Comparison of ENCODE assay signal across 20 cellular contexts in genomic region chr4:153141238-153141637, GRCh38.
A peak's percentile ranks its signal among the peaks of the same experiment; 100 is the strongest.
DNase-seq lines count a peak whose midpoint lies in the region; ATAC-seq, FAIRE-seq and TF ChIP-seq lines count a peak whose summit lies in the region.
"Had no signal": no experiment of that assay in that cellular context is flagged by ENCODE, and none has a peak within 500 bp of the region (broad histone marks: within the 10 kb centered on the region; RNA-seq: fewer than 3 reads in every experiment).

No MANE protein-coding gene starts in this region.

- CTCF ChIA-PET in A549 (lab: Yijun Ruan, JAX), result interaction anchor here (1.0 to 3.1 kb wide), 7 partner anchors 16 to 507 kb away, joined by 3 to 16 read pairs (median 4); no protein-coding TSS in a partner anchor

- no peak for TF ChIP-seq RAD21 in A549 (conservative IDR thresholded peaks at IDR 0.05 in 1 of 2, IDR thresholded peaks at IDR 0.05 in 1 of 2)

- peak overlapping the region; percentile 17 to 51; a peak in 3 of 6 replicates for H3K27ac ChIP-seq in A549
- peak overlapping the region; percentile 1 for H3K27ac ChIP-seq in angular gyrus (ENCODE audit: low read depth, low read length)
- no peak overlapping the region for H3K27ac ChIP-seq in colonic mucosa
- H3K27ac ChIP-seq: Peyer's patch, SJSA1 had no signal

- no peak for DNase-seq in A549 (ENCODE audit: low read depth in 1 of 2, low spot score in 1 of 2)
- DNase-seq in GM12891 (ENCODE audit: insufficient read length, low spot score), result no peak
- DNase-seq in naive B cell, result no peak
- DNase-seq in activated effector memory CD4-positive, alpha-beta T cell treated with anti-CD3 and anti-CD28 coated beads, Interleukin-2, amount 50 U/mL, for 16 hours, result no peak
- DNase-seq in colonic mucosa, result no peak
- no peak for DNase-seq in stimulated activated CD4-positive, alpha-beta T cell treated with anti-CD3 and anti-CD28 coated beads, Interleukin-2, amount 100 ng/mL, for 24 hours
- DNase-seq: DMS 273 treated with DMSO at 0.1 percent for 48 hours, DND-41, HCEC 1CT, IMR-90, Karpas-422, NCI-H1105 treated with DMSO at 0.1 percent for 48 hours, NCI-H1694 treated with DMSO at 0.1 percent for 48 hours, NCI-H774, Peyer's patch had no signal

- H3K4me2 ChIP-seq in A549, result no peak overlapping the region
- H3K4me2 ChIP-seq: GM23338 had no signal

- H3K36me3 ChIP-seq in colonic mucosa, result no peaks in the 10 kb centered on the region
- H3K36me3 ChIP-seq: Peyer's patch, SJSA1 had no signal

- TF ChIP-seq CTCF in A549 (IDR thresholded peaks at IDR 0.05) (no peak), colonic mucosa (IDR thresholded peaks at IDR 0.05) (no peak)

- TF ChIP-seq POLR2A in A549 (IDR thresholded peaks at IDR 0.05; ENCODE audit: low read length) (no peak), GM12891 (IDR thresholded peaks at IDR 0.05; ENCODE audit: low read depth, low read length) (no peak)

- peaks cover 17 to 30% (median 21%) of the 10 kb centered on the region in 3 donors for H3K4me1 Mint-ChIP-seq in naive B cell

- H3K9me3 ChIP-seq in A549, result no peaks in the 10 kb centered on the region
- H3K9me3 ChIP-seq in colonic mucosa, result no peaks in the 10 kb centered on the region
- H3K9me3 ChIP-seq: Peyer's patch, SJSA1 had no signal

- peaks cover 5 to 12% (median 8%) of the 10 kb centered on the region in 3 donors for H3K27me3 Mint-ChIP-seq in naive B cell

- ATAC-seq in A549, result no peak
- peak; percentile 63 to 74 for ATAC-seq in naive B cell (ENCODE audit: low read depth in 2 of 2)
- ATAC-seq: GM23338 had no signal

- no peaks in the 10 kb centered on the region for H3K36me3 Mint-ChIP-seq in naive B cell
- H3K36me3 Mint-ChIP-seq: CD14-positive monocyte had no signal

- H3K27me3 ChIP-seq in colonic mucosa, result no peaks in the 10 kb centered on the region
- H3K27me3 ChIP-seq: Peyer's patch, SJSA1 had no signal

- no peak overlapping the region for H3K4me3 ChIP-seq in A549
- no peak overlapping the region for H3K4me3 ChIP-seq in colonic mucosa
- H3K4me3 ChIP-seq: GM23338, Peyer's patch, SJSA1 had no signal

- FAIRE-seq in A549 (lab: Jason Lieb, UNC), result no peak
- no peak for FAIRE-seq in GM12891 (lab: Jason Lieb, UNC)
- FAIRE-seq: HTR-8/SVneo had no signal

- 100% methylated on average over 1 of the region's 1 CpG for WGBS in A549 (ENCODE audit: missing lambda C conversion rate)

- intact Hi-C loops in colonic mucosa (cut with DNase I), result loop anchor here (5.0 to 10.0 kb wide), 2 partner anchors 181 to 294 kb away; no protein-coding TSS in a partner anchor

- H3K9me3 Mint-ChIP-seq in naive B cell, result no peaks in the 10 kb centered on the region
- H3K9me3 Mint-ChIP-seq: CD14-positive monocyte, GM23338 had no signal

- POLR2A ChIA-PET in A549 (lab: Yijun Ruan, JAX), result no interaction called here

- no peak for TF ChIP-seq EP300 in A549 (IDR thresholded peaks at IDR 0.05)

- H3K4me1 ChIP-seq in A549 (peaks cover 50% of the 10 kb centered on the region), colonic mucosa (peaks cover 5% of the 10 kb centered on the region)

- no peak overlapping the region for H3K9ac ChIP-seq in colonic mucosa (ENCODE audit: low read depth in 2 of 2, low read length in 2 of 2)

- H3K27ac Mint-ChIP-seq in naive B cell, result peak overlapping the region in 1 of 6 donors; percentile 76
- H3K27ac Mint-ChIP-seq: GM23338 had no signal

- peak overlapping the region in 2 of 8 donors; percentile 2 to 26 for H3K4me3 Mint-ChIP-seq in naive B cell
- H3K4me3 Mint-ChIP-seq: CD14-positive monocyte, GM23338 had no signal

TF ChIP-seq in A549, 52 proteins besides CTCF, POLR2A, EP300 and RAD21:
- TF ChIP-seq RFX5 (IDR thresholded peaks at IDR 0.05) (no peak), RCOR1 (IDR thresholded peaks at IDR 0.05; ENCODE audit: low read depth, low read length) (no peak), CBX2 (IDR thresholded peaks at IDR 0.05; ENCODE audit: borderline replicate concordance, low read depth) (no peak), SREBF2 (IDR thresholded peaks at IDR 0.05) (no peak)
- TF ChIP-seq, protein P1, sequence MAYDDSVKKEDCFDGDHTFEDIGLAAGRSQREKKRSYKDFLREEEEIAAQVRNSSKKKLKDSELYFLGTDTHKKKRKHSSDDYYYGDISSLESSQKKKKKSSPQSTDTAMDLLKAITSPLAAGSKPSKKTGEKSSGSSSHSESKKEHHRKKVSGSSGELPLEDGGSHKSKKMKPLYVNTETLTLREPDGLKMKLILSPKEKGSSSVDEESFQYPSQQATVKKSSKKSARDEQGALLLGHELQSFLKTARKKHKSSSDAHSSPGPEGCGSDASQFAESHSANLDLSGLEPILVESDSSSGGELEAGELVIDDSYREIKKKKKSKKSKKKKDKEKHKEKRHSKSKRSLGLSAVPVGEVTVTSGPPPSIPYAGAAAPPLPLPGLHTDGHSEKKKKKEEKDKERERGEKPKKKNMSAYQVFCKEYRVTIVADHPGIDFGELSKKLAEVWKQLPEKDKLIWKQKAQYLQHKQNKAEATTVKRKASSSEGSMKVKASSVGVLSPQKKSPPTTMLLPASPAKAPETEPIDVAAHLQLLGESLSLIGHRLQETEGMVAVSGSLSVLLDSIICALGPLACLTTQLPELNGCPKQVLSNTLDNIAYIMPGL (CRISPR knock-in tag; IDR thresholded peaks at IDR 0.05; ENCODE audit: borderline replicate concordance), result no peak
TF ChIP-seq in A549: peak in this region for 0.

TF ChIP-seq in GM12891, 5 proteins besides CTCF, POLR2A, EP300 and RAD21:
- no peak for TF ChIP-seq POU2F2 (IDR thresholded peaks at IDR 0.05; ENCODE audit: low read depth, low read length)
- peak; percentile 63; the same call in 1 of the 2 replicates for TF ChIP-seq SPI1 (IDR thresholded peaks at IDR 0.05; ENCODE audit: low read depth, low read length)

Comparison
In these comparisons a context has a peak if more than half of its experiments do, and no peak if none do; other contexts are left out.
1. ATAC-seq: peak in naive B cell (2 of 2); none in A549 (0 of 2).